Comparison of ENCODE assay signal across 8 cellular contexts in genomic region chr2:177724398-177725287, GRCh38.
DNase-seq lines count a peak whose midpoint lies in the region; ATAC-seq and TF ChIP-seq lines count a peak whose summit lies in the region.
"Had no signal": no experiment of that assay in that cellular context is flagged by ENCODE, and none has a peak within 500 bp of the region (broad histone marks: within the 10 kb centered on the region; RNA-seq: fewer than 3 reads in every experiment).

No MANE protein-coding gene starts in this region.

- H3K27ac Mint-ChIP-seq in neural crest cell (ENCODE audit: unreplicated experiment) = no peak overlapping the region
- H3K27ac Mint-ChIP-seq: dendritic cell treated with granulocyte-macrophage colony-stimulating factor and Interleukin-4, amounts not matched to agents 40 ng/mL and 50 ng/mL, for 4 days had no signal

- H3K36me3 Mint-ChIP-seq in neural crest cell (ENCODE audit: low read depth) = no peaks in the 10 kb centered on the region

- peak; percentile 7 for DNase-seq in GM04503 (ENCODE audit: low read depth)
- peak; percentile 74 for DNase-seq in NCI-H69 (lab: John Stamatoyannopoulos, UW)
- DNase-seq in activated CD8-positive, alpha-beta memory T cell treated with anti-CD3 and anti-CD28 coated beads, Interleukin-2, amount 50 U/mL, for 24 hours (ENCODE audit: extremely low read depth) = peak; percentile 4
- peak; percentile 53 for DNase-seq in fibroblast of mammary gland (ENCODE audit: low read depth)
- DNase-seq in neural crest cell (ENCODE audit: low read depth, low spot score) = peak; percentile 77
- DNase-seq in upper lobe of right lung = no peak

- peak; percentile 95 for TF ChIP-seq CTCF in fibroblast of mammary gland (conservative IDR thresholded peaks at IDR 0.05; ENCODE audit: control insufficient read depth, insufficient read depth, low read depth, low read length)
- TF ChIP-seq CTCF in neural crest cell (conservative IDR thresholded peaks at IDR 0.05) = peak; percentile 97
- peak; percentile 85 for TF ChIP-seq CTCF in upper lobe of right lung (IDR thresholded peaks at IDR 0.05)

- peaks cover 6% of the 10 kb centered on the region for H3K27me3 Mint-ChIP-seq in neural crest cell (ENCODE audit: low read depth)

- no peaks in the 10 kb centered on the region for H3K27me3 ChIP-seq in upper lobe of right lung

- H3K4me1 Mint-ChIP-seq in neural crest cell = peaks cover 7% of the 10 kb centered on the region

- no peaks in the 10 kb centered on the region for H3K9me3 Mint-ChIP-seq in neural crest cell
- H3K9me3 Mint-ChIP-seq: dendritic cell treated with granulocyte-macrophage colony-stimulating factor and Interleukin-4, amounts not matched to agents 40 ng/mL and 50 ng/mL, for 4 days had no signal

- ATAC-seq in HG03045 (IDR thresholded peaks at IDR 0.05; ENCODE audit: unreplicated experiment) (peak; percentile 55), upper lobe of right lung (peak; percentile 84)

- H3K4me1 ChIP-seq in upper lobe of right lung = no peaks in the 10 kb centered on the region

- no peaks in the 10 kb centered on the region for H3K9me3 ChIP-seq in upper lobe of right lung

- H3K27ac ChIP-seq in upper lobe of right lung = no peak overlapping the region

- H3K36me3 ChIP-seq in upper lobe of right lung = no peaks in the 10 kb centered on the region

- no peak overlapping the region for H3K4me3 Mint-ChIP-seq in neural crest cell
- H3K4me3 Mint-ChIP-seq: dendritic cell treated with granulocyte-macrophage colony-stimulating factor and Interleukin-4, amounts not matched to agents 40 ng/mL and 50 ng/mL, for 4 days had no signal

- intact Hi-C loops in upper lobe of right lung (cut with DNase I) = no loop called here

- no peak overlapping the region for H3K4me3 ChIP-seq in fibroblast of mammary gland (ENCODE audit: control insufficient read depth, low read depth, low read length)
- H3K4me3 ChIP-seq in upper lobe of right lung = no peak overlapping the region
